ENCODE assay signal across 15 cellular contexts in the genomic region with DNA sequence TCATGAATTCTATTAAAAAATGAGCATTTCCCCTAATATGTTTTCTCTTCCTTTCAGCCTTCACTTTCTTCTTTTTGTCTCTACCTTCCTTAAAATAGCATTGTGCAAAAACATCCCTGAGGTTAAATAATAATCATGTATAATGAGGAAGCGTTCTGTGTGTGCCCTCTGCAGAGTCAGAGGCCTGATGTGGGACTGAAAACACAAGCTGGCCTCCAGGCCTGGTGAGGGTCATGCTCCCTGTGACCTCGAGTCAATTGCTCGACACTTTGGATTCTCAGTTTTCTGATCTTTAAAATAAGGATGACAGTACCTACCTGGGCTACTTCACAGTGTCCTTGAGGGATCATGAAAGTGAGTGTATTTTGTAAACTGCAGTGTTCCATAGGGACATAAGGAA. TPM values are rescaled to one million over a fixed set of nuclear protein-coding genes. Genes with fewer than 3 reads are reported as not detected.
A peak's percentile ranks its signal among the peaks of the same experiment; 100 is the strongest.
DNase-seq lines count a peak whose midpoint lies in the region; ATAC-seq, FAIRE-seq and TF ChIP-seq lines count a peak whose summit lies in the region.
"Had no signal": no experiment of that assay in that cellular context is flagged by ENCODE, and none has a peak within 500 bp of the region (broad histone marks: within the 10 kb centered on the region; RNA-seq: fewer than 3 reads in every experiment).

No MANE protein-coding gene starts in this region.

- H2AFZ ChIP-seq in neural progenitor cell (replicated peaks) (peak overlapping the region; percentile 37), GM23248 (no peak overlapping the region)

- 71% methylated on average over 3 of the region's 3 CpGs for WGBS in A549 (ENCODE audit: missing lambda C conversion rate)
- 85 to 94% methylated on average over 3 of the region's 3 CpGs for WGBS in GM23248 (ENCODE audit: low coverage in 1 of 2, low lambda C conversion rate in 2 of 2, missing lambda C conversion rate in 2 of 2), 2 experiments
- WGBS in prostate gland, result 82% methylated on average over 3 of the region's 3 CpGs

- H3K27ac Mint-ChIP-seq in HFFc6, result peak overlapping the region; percentile 68; the same call in 1 of the 2 replicates
- no peak overlapping the region for H3K27ac Mint-ChIP-seq in neural progenitor cell
- H3K27ac Mint-ChIP-seq: B cell; CD4-positive, alpha-beta T cell had no signal

- 0 out of 3 replicates have a peak overlapping the region, but pooled peaks have one; percentile 25 for H3K4me2 ChIP-seq in A549
- H3K4me2 ChIP-seq in neural progenitor cell, result no peak overlapping the region
- H3K4me2 ChIP-seq in GM23248 (ENCODE audit: unreplicated experiment), result no peak overlapping the region

- TF ChIP-seq POLR2A in A549 (IDR thresholded peaks at IDR 0.05; ENCODE audit: low read length) (no peak), prostate gland (IDR thresholded peaks at IDR 0.05) (no peak)

- in situ Hi-C loops in GM23248 (cut with MboI), result no loop called here

- POLR2A ChIA-PET in A549 (lab: Yijun Ruan, JAX), result no interaction called here

- no peaks in the 10 kb centered on the region for H4K20me1 ChIP-seq in neural progenitor cell (ENCODE audit: low read depth)
- H4K20me1 ChIP-seq in GM23248 (ENCODE audit: insufficient read depth), result no peaks in the 10 kb centered on the region

- no peaks in the 10 kb centered on the region for H3K79me2 ChIP-seq in neural progenitor cell (ENCODE audit: low read depth)
- no peaks in the 10 kb centered on the region for H3K79me2 ChIP-seq in GM23248 (ENCODE audit: insufficient read depth)

- H3K9ac ChIP-seq in neural progenitor cell (no peak overlapping the region), GM23248 (no peak overlapping the region)

- H3K9me2 ChIP-seq in GM23248 (ENCODE audit: insufficient read depth), result no peaks in the 10 kb centered on the region

- H3K9me3 Mint-ChIP-seq in HFFc6 (no peaks in the 10 kb centered on the region), neural progenitor cell (no peaks in the 10 kb centered on the region)

- TF ChIP-seq RAD21 in A549 (conservative IDR thresholded peaks at IDR 0.05 in 1 of 2, IDR thresholded peaks at IDR 0.05 in 1 of 2), result no peak

- H3K4me3 ChIP-seq in A549, result no peak overlapping the region
- no peak overlapping the region for H3K4me3 ChIP-seq in neural progenitor cell
- no peak overlapping the region for H3K4me3 ChIP-seq in GM23248
- no peak overlapping the region for H3K4me3 ChIP-seq in prostate gland
- H3K4me3 ChIP-seq: SK-N-MC had no signal

- peak in 1 of 2 experiments; percentile 3 for DNase-seq in A549 (ENCODE audit: low read depth in 1 of 2, low spot score in 1 of 2)
- no peak for DNase-seq in HFFc6
- DNase-seq in islet precursor cell, result peak; percentile 67
- DNase-seq in neural progenitor cell (ENCODE audit: low spot score), result peak; percentile 16
- no peak for DNase-seq in GM23248
- no peak for DNase-seq in prostate gland (ENCODE audit: low spot score)
- DNase-seq in D341Med (ENCODE audit: low spot score), result no peak
- DNase-seq in NCI-H446 (lab: John Stamatoyannopoulos, UW), result no peak
- DNase-seq: CD4-positive, alpha-beta T cell; DMS53; NCI-H187 treated with DMSO at 0.1 percent for 48 hours; NCI-H774 had no signal

- H3K4me3 Mint-ChIP-seq in HFFc6 (no peak overlapping the region), neural progenitor cell (no peak overlapping the region)
- H3K4me3 Mint-ChIP-seq: B cell; CD4-positive, alpha-beta T cell had no signal

- no peak for TF ChIP-seq EP300 in A549 (IDR thresholded peaks at IDR 0.05)

- no peaks in the 10 kb centered on the region for H3K9me3 ChIP-seq in A549
- no peaks in the 10 kb centered on the region for H3K9me3 ChIP-seq in neural progenitor cell (ENCODE audit: low read depth)
- H3K9me3 ChIP-seq in GM23248 (ENCODE audit: low read depth), result no peaks in the 10 kb centered on the region
- H3K9me3 ChIP-seq in prostate gland, result no peaks in the 10 kb centered on the region

- H3K4me1 Mint-ChIP-seq in HFFc6 (ENCODE audit: low read depth) (peaks cover 13% of the 10 kb centered on the region), neural progenitor cell (peaks cover 24% of the 10 kb centered on the region)
- H3K4me1 Mint-ChIP-seq: B cell had no signal

- H3K36me3 ChIP-seq in neural progenitor cell, result no peaks in the 10 kb centered on the region
- no peaks in the 10 kb centered on the region for H3K36me3 ChIP-seq in GM23248 (ENCODE audit: low read depth)
- H3K36me3 ChIP-seq in prostate gland, result no peaks in the 10 kb centered on the region

- no peak; a peak in 1 of 6 replicates for ATAC-seq in A549
- ATAC-seq: HCT116 had no signal

- H3K36me3 Mint-ChIP-seq in HFFc6 (ENCODE audit: low read depth) (no peaks in the 10 kb centered on the region), neural progenitor cell (no peaks in the 10 kb centered on the region)

- intact Hi-C loops in prostate gland (cut with DNase I), result no loop called here

- CTCF ChIA-PET in A549 (lab: Yijun Ruan, JAX), result interaction anchor here (2.0 kb wide), 1 partner anchor 20 kb away, joined by 5 read pairs; no protein-coding TSS in a partner anchor

- H3K27ac ChIP-seq in A549 (peak overlapping the region; percentile 34 to 74; a peak in 5 of 6 replicates), neural progenitor cell (no peak overlapping the region), GM23248 (no peak overlapping the region), prostate gland (no peak overlapping the region)

- H3K27me3 ChIP-seq in neural progenitor cell (no peaks in the 10 kb centered on the region), GM23248 (replicated peaks; ENCODE audit: insufficient read depth) (no peaks in the 10 kb centered on the region), prostate gland (replicated peaks; ENCODE audit: insufficient read depth) (no peaks in the 10 kb centered on the region)

- H3K27me3 Mint-ChIP-seq in HFFc6 (ENCODE audit: insufficient read depth), result peaks cover 2% of the 10 kb centered on the region; the same call in 1 of the 2 replicates
- no peaks in the 10 kb centered on the region for H3K27me3 Mint-ChIP-seq in neural progenitor cell (ENCODE audit: insufficient read depth, low read depth)
- H3K27me3 Mint-ChIP-seq: CD4-positive, alpha-beta T cell had no signal

- H3F3A ChIP-seq in neural progenitor cell (ENCODE audit: low read depth) (no peaks in the 10 kb centered on the region), GM23248 (ENCODE audit: insufficient read depth) (no peaks in the 10 kb centered on the region)

- H3K4me1 ChIP-seq in A549 (peaks cover 11% of the 10 kb centered on the region), neural progenitor cell (peaks cover 21% of the 10 kb centered on the region), GM23248 (ENCODE audit: insufficient read depth) (no peaks in the 10 kb centered on the region), prostate gland (replicated peaks) (no peaks in the 10 kb centered on the region)

- FAIRE-seq in A549 (lab: Jason Lieb, UNC), result no peak

- TF ChIP-seq CTCF in A549 (IDR thresholded peaks at IDR 0.05) (no peak), HFFc6 (IDR thresholded peaks at IDR 0.05) (no peak), neural progenitor cell (IDR thresholded peaks at IDR 0.05) (no peak), prostate gland (IDR thresholded peaks at IDR 0.05) (no peak)

TF ChIP-seq in A549, 52 proteins besides CTCF, POLR2A, EP300 and RAD21 (continues in another document):
- TF ChIP-seq, protein P1, sequence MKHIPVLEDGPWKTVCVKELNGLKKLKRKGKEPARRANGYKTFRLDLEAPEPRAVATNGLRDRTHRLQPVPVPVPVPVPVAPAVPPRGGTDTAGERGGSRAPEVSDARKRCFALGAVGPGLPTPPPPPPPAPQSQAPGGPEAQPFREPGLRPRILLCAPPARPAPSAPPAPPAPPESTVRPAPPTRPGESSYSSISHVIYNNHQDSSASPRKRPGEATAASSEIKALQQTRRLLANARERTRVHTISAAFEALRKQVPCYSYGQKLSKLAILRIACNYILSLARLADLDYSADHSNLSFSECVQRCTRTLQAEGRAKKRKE (CRISPR knock-in tag; IDR thresholded peaks at IDR 0.05; ENCODE audit: low read depth), result no peak
- TF ChIP-seq PHF8 (IDR thresholded peaks at IDR 0.05; ENCODE audit: borderline replicate concordance, low read depth), result no peak
- no peak for TF ChIP-seq TFCP2L1 (CRISPR knock-in tag; IDR thresholded peaks at IDR 0.05)
- TF ChIP-seq NPAS2 (CRISPR knock-in tag; IDR thresholded peaks at IDR 0.05; ENCODE audit: borderline replicate concordance), result no peak
- no peak for TF ChIP-seq ZC3H11A (IDR thresholded peaks at IDR 0.05)
- TF ChIP-seq FOSB (CRISPR knock-in tag; IDR thresholded peaks at IDR 0.05), result no peak
- TF ChIP-seq, protein P2, sequence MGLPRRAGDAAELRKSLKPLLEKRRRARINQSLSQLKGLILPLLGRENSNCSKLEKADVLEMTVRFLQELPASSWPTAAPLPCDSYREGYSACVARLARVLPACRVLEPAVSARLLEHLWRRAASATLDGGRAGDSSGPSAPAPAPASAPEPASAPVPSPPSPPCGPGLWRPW (IDR thresholded peaks at IDR 0.05), result no peak
- no peak for TF ChIP-seq TP53 (CRISPR knock-in tag; IDR thresholded peaks at IDR 0.05)
- no peak for TF ChIP-seq MYC (IDR thresholded peaks at IDR 0.05; ENCODE audit: borderline replicate concordance, low read length)
- TF ChIP-seq JUN (IDR thresholded peaks at IDR 0.05), result no peak
- no peak for TF ChIP-seq SMC3 (IDR thresholded peaks at IDR 0.05)
- TF ChIP-seq NFE2L2 (conservative IDR thresholded peaks at IDR 0.05; ENCODE audit: low read length), result no peak
- TF ChIP-seq CEBPB (IDR thresholded peaks at IDR 0.05), result no peak
- TF ChIP-seq, protein P3, sequence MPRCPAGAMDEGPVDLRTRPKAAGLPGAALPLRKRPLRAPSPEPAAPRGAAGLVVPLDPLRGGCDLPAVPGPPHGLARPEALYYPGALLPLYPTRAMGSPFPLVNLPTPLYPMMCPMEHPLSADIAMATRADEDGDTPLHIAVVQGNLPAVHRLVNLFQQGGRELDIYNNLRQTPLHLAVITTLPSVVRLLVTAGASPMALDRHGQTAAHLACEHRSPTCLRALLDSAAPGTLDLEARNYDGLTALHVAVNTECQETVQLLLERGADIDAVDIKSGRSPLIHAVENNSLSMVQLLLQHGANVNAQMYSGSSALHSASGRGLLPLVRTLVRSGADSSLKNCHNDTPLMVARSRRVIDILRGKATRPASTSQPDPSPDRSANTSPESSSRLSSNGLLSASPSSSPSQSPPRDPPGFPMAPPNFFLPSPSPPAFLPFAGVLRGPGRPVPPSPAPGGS (IDR thresholded peaks at IDR 0.05), result no peak

RNA-seq across cellular contexts. Expression of a gene that starts 39.9 kb away (rescaled TPM):
- polyA plus RNA-seq in A549 (2011; rRNA removed) (13.8 and 15.7 TPM in 2 replicates), A549 (2017; fragmentation: RNase III; extraction: RNeasy Plus Mini Kit Qiagen cat#74134 plus additional on column Dnase treatment) (4.7 to 6.6 TPM (median 6.3 TPM) in 3 replicates), GM23248 (2016; fragmentation: Nextera tagmentation; extraction: Ambion mirVana) (2.7 and 3.1 TPM in 2 replicates)
- polyA plus RNA-seq in A549 (2012; cell fraction: cytosol; rRNA removed), result 5.6 and 6.4 TPM in 2 replicates
- polyA plus RNA-seq in A549 (2012; cell fraction: nucleus; rRNA removed), result 6.3 and 7.2 TPM in 2 replicates
- 22.6 and 28.1 TPM in 2 replicates for polyA minus RNA-seq in A549 (2011; rRNA and poly(A)+ RNA removed)
- 1 to 10 TPM; 1.2 to 5.8 (median 4.5) TPM for total RNA-seq in HFFc6 (2021; fragmentation: NEBNext Ultra II Directional; extraction: Animal tissue kit (Norgen Biotek cat#: 25700))
- total RNA-seq in neural progenitor cell (ENCODE audit: low replicate concordance) (0.04 and 0.12 TPM in 2 replicates), prostate gland (1 to 10 TPM; 4.7 to 6.3 TPM)
- 5.7 and 6.8 TPM in 2 replicates for total RNA-seq in GM23248 (2014; rRNA removed; shearing (Covaris generic))

Comparison
In these comparisons a context has a peak if more than half of its experiments do, and no peak if none do; other contexts are left out.
1. DNase-seq: peak in islet precursor cell (single experiment) and neural progenitor cell (single experiment); none in HFFc6 (single experiment), GM23248 (single experiment), prostate gland (single experiment), D341Med (single experiment) and NCI-H446 (0 of 2).
2. H3K27ac ChIP-seq: peak in A549 (2 of 2); none in neural progenitor cell (single experiment), GM23248 (single experiment) and prostate gland (0 of 2).